19 cellular contexts compared by ENCODE assay signal in the genomic region with DNA sequence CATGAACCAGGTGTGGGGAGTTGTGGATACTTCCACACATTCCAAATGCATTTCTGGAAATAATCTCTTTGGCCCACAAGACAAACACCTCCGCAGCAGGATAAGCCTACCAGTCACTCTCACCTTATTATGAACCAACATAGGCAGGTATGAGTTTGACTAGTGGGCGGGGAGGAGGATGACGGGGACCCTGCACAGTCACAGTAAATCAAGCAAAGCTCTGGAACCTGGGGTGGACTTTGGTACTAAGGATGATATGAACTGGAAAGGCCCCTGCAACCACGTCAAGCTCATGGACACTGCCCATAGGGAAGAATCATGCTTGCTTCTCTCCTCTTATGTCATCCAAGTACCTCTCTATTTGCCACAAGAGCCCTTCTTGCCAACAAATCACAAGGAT.
"Had no signal": no experiment of that assay in that cellular context is flagged by ENCODE, and none has a peak within 500 bp of the region (broad histone marks: within the 10 kb centered on the region; RNA-seq: fewer than 3 reads in every experiment).

No MANE protein-coding gene starts in this region.

- H3K4me1 ChIP-seq: SJSA1 had no signal

- H3K36me3 ChIP-seq: SJSA1 had no signal

- DNase-seq: KBM-7, MV-4-11, NCI-H1048, NCI-H1105, NCI-H1436 treated with DMSO at 0.1 percent for 48 hours, NCI-H1694, NCI-H187 treated with DMSO at 0.1 percent for 48 hours, NCI-H2081, NCI-H2107, NCI-H2227 treated with DMSO at 0.1 percent for 48 hours, NCI-H524, NCI-H526 treated with DMSO at 0.1 percent for 48 hours, NCI-H748 treated with DMSO at 0.1 percent for 48 hours, Right ventricle myocardium superior, RPMI8226, SIG-M5 had no signal

- H3K27ac ChIP-seq: SJSA1, SK-N-MC had no signal

- H3K9me3 ChIP-seq: SJSA1 had no signal

- H3K27me3 ChIP-seq: SJSA1 had no signal

- FAIRE-seq: RCC 7860 had no signal

- H3K4me3 ChIP-seq: SJSA1, SK-N-MC had no signal
